Comparison of ENCODE assay signal across 8 cellular contexts in genomic region chr1:91511386-91511785, GRCh38. TPM values are rescaled to one million over a fixed set of nuclear protein-coding genes. Genes with fewer than 3 reads are reported as not detected.
DNase-seq lines count a peak whose midpoint lies in the region; ATAC-seq and TF ChIP-seq lines count a peak whose summit lies in the region.

No MANE protein-coding gene starts in this region.

- no peaks in the 10 kb centered on the region for H3K4me1 ChIP-seq in heart right ventricle
- no peaks in the 10 kb centered on the region for H3K4me1 ChIP-seq in thyroid gland

- peaks cover 6% of the 10 kb centered on the region for H3K4me1 Mint-ChIP-seq in CD4-positive, alpha-beta T cell (ENCODE audit: low read depth)
- peaks cover 21% of the 10 kb centered on the region for H3K4me1 Mint-ChIP-seq in T-helper 17 cell

- H3K4me3 Mint-ChIP-seq in CD4-positive, alpha-beta T cell, result no peak overlapping the region
- no peak overlapping the region for H3K4me3 Mint-ChIP-seq in T-helper 17 cell

- H3K27me3 Mint-ChIP-seq in CD4-positive, alpha-beta T cell, result no peaks in the 10 kb centered on the region
- no peaks in the 10 kb centered on the region for H3K27me3 Mint-ChIP-seq in T-helper 17 cell

- 37 to 47% methylated on average over 3 of the region's 3 CpGs for WGBS in heart right ventricle, 2 donors
- WGBS in thyroid gland, 2 donors, result 50% methylated on average over 3 of the region's 3 CpGs

- POLR2A ChIA-PET in CD4-positive, alpha-beta T cell (lab: Charles Lee), result no interaction called here
- POLR2A ChIA-PET in HEK293T (lab: Yijun Ruan, JAX), result interaction anchor here (1.4 kb wide), 1 partner anchor 10 kb away, joined by 7 read pairs; no protein-coding TSS in a partner anchor

- H3K27ac ChIP-seq in CD4-positive, alpha-beta T cell (ENCODE audit: low read depth, low read length), result no peak overlapping the region
- H3K27ac ChIP-seq in heart right ventricle (no peak overlapping the region), thyroid gland (no peak overlapping the region)

- peak; percentile 58 for ATAC-seq in CD4-positive, alpha-beta T cell (ENCODE audit: poor library complexity)
- ATAC-seq in T-helper 17 cell (peak; percentile 61), heart right ventricle (peak in 2 of 8 donors; percentile 46 to 52), GM21528 (IDR thresholded peaks at IDR 0.05; ENCODE audit: low FRiP score, unreplicated experiment) (no peak)

- peak; percentile 74 for TF ChIP-seq CTCF in CD4-positive, alpha-beta T cell (IDR thresholded peaks at IDR 0.05)
- TF ChIP-seq CTCF in heart right ventricle (IDR thresholded peaks at IDR 0.05), result peak; percentile 29 to 78 (median 67)
- TF ChIP-seq CTCF in thyroid gland (IDR thresholded peaks at IDR 0.05), result peak in 5 of 6 experiments; percentile 37 to 71 (median 67)

- H3K9me3 ChIP-seq in CD4-positive, alpha-beta T cell (ENCODE audit: control insufficient read depth, low read length), result no peaks in the 10 kb centered on the region
- H3K9me3 ChIP-seq in T-helper 17 cell (ENCODE audit: control insufficient read depth, low read length, poor library complexity, severe bottlenecking) (no peaks in the 10 kb centered on the region), heart right ventricle (no peaks in the 10 kb centered on the region), thyroid gland (no peaks in the 10 kb centered on the region)

- no peaks in the 10 kb centered on the region for H3K27me3 ChIP-seq in CD4-positive, alpha-beta T cell (ENCODE audit: control insufficient read depth, insufficient read depth, low read length)
- H3K27me3 ChIP-seq in heart right ventricle (no peaks in the 10 kb centered on the region), thyroid gland (no peaks in the 10 kb centered on the region)

- no peaks in the 10 kb centered on the region for H3K9me3 Mint-ChIP-seq in CD4-positive, alpha-beta T cell

- intact Hi-C loops in CD4-positive, alpha-beta T cell (cut with DNase I, micrococcal nuclease), result loop anchor here (1.0 to 10.0 kb wide), 7 partner anchors 46 to 783 kb away; partner anchors contain the start of genes GLMN (in 1 of the 2) and RPAP2 (in 1 of the 2)
- intact Hi-C loops in heart right ventricle (cut with DNase I) (loop anchor here in 9 of 10 donors (1.0 to 10.0 kb wide), 5 partner anchors 416 to 783 kb away; partner anchors contain the start of genes GLMN (in 3 of the 9) and RPAP2 (in 3 of the 9)), thyroid gland (cut with DNase I) (loop anchor here (5.0 kb wide), 1 partner anchor 416 kb away; no protein-coding TSS in a partner anchor)

- no peak overlapping the region for H3K27ac Mint-ChIP-seq in CD4-positive, alpha-beta T cell
- H3K27ac Mint-ChIP-seq in T-helper 17 cell, result peak overlapping the region; percentile 51

- CTCF ChIA-PET in CD4-positive, alpha-beta T cell (lab: Charles Lee), result interaction anchor here (1.2 to 4.0 kb wide), 4 partner anchors 10 to 415 kb away, joined by 4 to 18 read pairs (median 12); partner anchors contain the start of genes CDC7 and TGFBR3
- CTCF ChIA-PET in HEK293T (lab: Yijun Ruan, JAX), result no interaction called here

- H3K36me3 Mint-ChIP-seq in CD4-positive, alpha-beta T cell (ENCODE audit: low read depth), result peaks cover 36% of the 10 kb centered on the region
- peaks cover 12% of the 10 kb centered on the region for H3K36me3 Mint-ChIP-seq in T-helper 17 cell (ENCODE audit: low read depth)

- H3K36me3 ChIP-seq in heart right ventricle (peaks cover 0 to 68% (median 0%) of the 10 kb centered on the region in 9 donors), thyroid gland (no peaks in the 10 kb centered on the region)

- H3K4me3 ChIP-seq in heart right ventricle, result no peak overlapping the region
- H3K4me3 ChIP-seq in thyroid gland (replicated peaks in 1 of 3), result no peak overlapping the region

- no peak for DNase-seq in CD4-positive, alpha-beta T cell
- DNase-seq in HEK293T (ENCODE audit: extremely low spot score), result peak; percentile 27
- DNase-seq in T-helper 17 cell, result no peak
- DNase-seq in heart right ventricle, result no peak
- no peak for DNase-seq in thyroid gland
- no peak for DNase-seq in occipital lobe (lab: John Stamatoyannopoulos, UW)
- DNase-seq in germinal center (ENCODE audit: low spot score), result no peak

- no peak for TF ChIP-seq POLR2A in thyroid gland (IDR thresholded peaks at IDR 0.05)

TF ChIP-seq in HEK293T, 16 proteins besides CTCF, POLR2A, EP300 and RAD21:
- TF ChIP-seq ELF4 (IDR thresholded peaks at IDR 0.05), result no peak
- no peak for TF ChIP-seq LEF1 (IDR thresholded peaks at IDR 0.05; ENCODE audit: borderline replicate concordance)
- TF ChIP-seq SP1 (IDR thresholded peaks at IDR 0.05), result no peak
- TF ChIP-seq ZNF384 (IDR thresholded peaks at IDR 0.05), result no peak
- no peak for TF ChIP-seq CTBP1 (IDR thresholded peaks at IDR 0.05; ENCODE audit: borderline replicate concordance)
- TF ChIP-seq FOXA1 (IDR thresholded peaks at IDR 0.05), result no peak
- TF ChIP-seq, protein P1, sequence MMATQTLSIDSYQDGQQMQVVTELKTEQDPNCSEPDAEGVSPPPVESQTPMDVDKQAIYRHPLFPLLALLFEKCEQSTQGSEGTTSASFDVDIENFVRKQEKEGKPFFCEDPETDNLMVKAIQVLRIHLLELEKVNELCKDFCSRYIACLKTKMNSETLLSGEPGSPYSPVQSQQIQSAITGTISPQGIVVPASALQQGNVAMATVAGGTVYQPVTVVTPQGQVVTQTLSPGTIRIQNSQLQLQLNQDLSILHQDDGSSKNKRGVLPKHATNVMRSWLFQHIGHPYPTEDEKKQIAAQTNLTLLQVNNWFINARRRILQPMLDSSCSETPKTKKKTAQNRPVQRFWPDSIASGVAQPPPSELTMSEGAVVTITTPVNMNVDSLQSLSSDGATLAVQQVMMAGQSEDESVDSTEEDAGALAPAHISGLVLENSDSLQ (IDR thresholded peaks at IDR 0.05), result no peak
- TF ChIP-seq HDGF (IDR thresholded peaks at IDR 0.05; ENCODE audit: borderline replicate concordance), result no peak
- no peak for TF ChIP-seq FOXM1 (IDR thresholded peaks at IDR 0.05; ENCODE audit: borderline replicate concordance)
- TF ChIP-seq FOXK2 (IDR thresholded peaks at IDR 0.05), result no peak
- no peak for TF ChIP-seq ARNT (IDR thresholded peaks at IDR 0.05)
- TF ChIP-seq TARDBP (IDR thresholded peaks at IDR 0.05), result no peak
TF ChIP-seq in HEK293T: peak in this region for 0.

RNA-seq across cellular contexts. Expression of gene CDC7, which starts 10.7 kb away (rescaled TPM):
- total RNA-seq in CD4-positive, alpha-beta T cell, result 1 to 10 TPM; 4.2 to 4.8 TPM
- 1 to 10 TPM; 5.2 to 6.5 TPM for total RNA-seq in T-helper 17 cell
- total RNA-seq in heart right ventricle, result 1 to 10 TPM in 4 of 10 donors, under 1 TPM in 6; 0.26 to 4.0 (median 0.73) TPM
- 1 to 10 TPM in 1 of 2 donors, under 1 TPM in 1; 0.84 to 1.3 TPM for polyA plus RNA-seq in heart right ventricle
- 1 to 10 TPM; 1.6 to 2.6 (median 2.2) TPM for total RNA-seq in thyroid gland
- total RNA-seq in occipital lobe, result 29.3 TPM
